Comparison of ENCODE assay signal across 27 cellular contexts in the genomic region with DNA sequence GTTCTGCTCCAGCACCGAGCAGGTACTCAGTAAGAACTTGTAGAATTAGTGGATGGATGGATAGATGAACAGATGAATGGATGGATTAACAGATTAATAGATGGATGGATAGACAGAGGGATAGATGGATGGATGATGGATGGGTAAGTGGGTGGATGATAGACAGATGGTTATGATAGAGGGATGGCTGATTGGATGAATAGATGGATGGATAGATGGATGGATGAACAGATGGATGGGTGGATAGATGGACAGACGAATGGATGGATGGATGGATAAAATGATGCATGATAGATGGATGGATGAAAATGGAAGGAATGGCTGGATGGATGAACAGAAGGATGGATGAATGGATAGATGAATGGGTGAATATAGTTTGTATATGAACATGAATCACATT. TPM values are rescaled to one million over a fixed set of nuclear protein-coding genes. Genes with fewer than 3 reads are reported as not detected.
"Had no signal": no experiment of that assay in that cellular context is flagged by ENCODE, and none has a peak within 500 bp of the region (broad histone marks: within the 10 kb centered on the region; RNA-seq: fewer than 3 reads in every experiment).

No MANE protein-coding gene starts in this region.

- H3K36me3 ChIP-seq: ascending aorta, breast epithelium, cardiac muscle cell, colonic mucosa, heart left ventricle had no signal

- H3K9me3 ChIP-seq: ascending aorta, breast epithelium, colonic mucosa, heart left ventricle had no signal

- DNase-seq: activated CD4-positive, alpha-beta memory T cell treated with anti-CD3 and anti-CD28 coated beads, Interleukin-2, amount 10 ng/mL, durations not matched to agents 7 days and 5 days; activated CD4-positive, alpha-beta T cell treated with anti-CD3 and anti-CD28 coated beads for 1 hour; activated CD4-positive, alpha-beta T cell treated with anti-CD3 and anti-CD28 coated beads for 4 hours; activated CD4-positive, alpha-beta T cell treated with anti-CD3 and anti-CD28 coated beads, Interleukin-2, amount 10 ng/mL, durations not matched to agents 7 days and 5 days; activated CD4-positive, alpha-beta T cell treated with anti-CD3 and anti-CD28 coated beads, Interleukin-2, amount 50 U/mL, for 4 hours; activated CD4-positive, CD25-positive, alpha-beta regulatory T cell; activated CD8-positive, alpha-beta memory T cell treated with anti-CD3 and anti-CD28 coated beads, Interleukin-2, amount 50 U/mL, for 48 hours; activated gamma-delta T cell; activated naive CD4-positive, alpha-beta T cell; activated naive CD4-positive, alpha-beta T cell treated with anti-CD3 and anti-CD28 coated beads, Interleukin-2, amount 10 ng/mL, durations not matched to agents 7 days and 5 days; activated naive CD8-positive, alpha-beta T cell treated with anti-CD3 and anti-CD28 coated beads, Interleukin-2, amount 10 ng/mL, durations not matched to agents 7 days and 5 days; activated T-cell treated with anti-CD3 and anti-CD28 coated beads for 4 hours; activated T-cell treated with anti-CD3 and anti-CD28 coated beads, Interleukin-2, amount 50 U/mL, for 24 hours; central memory CD4-positive, alpha-beta T cell; cerebellar nuclear complex; colonic mucosa; effector CD8-positive, alpha-beta T cell; glutamatergic neuron; hypothalamus; T1000 had no signal

- H3K4me3 ChIP-seq: ascending aorta, breast epithelium, cardiac muscle cell, colonic mucosa, heart left ventricle had no signal

- H3K4me1 ChIP-seq: breast epithelium, colonic mucosa had no signal

- H3K27me3 ChIP-seq: ascending aorta, breast epithelium, cardiac muscle cell, colonic mucosa, heart left ventricle had no signal

- H3K27ac ChIP-seq: ascending aorta, breast epithelium, cardiac muscle cell, colonic mucosa had no signal

- FAIRE-seq: endometrium, frontal cortex had no signal

RNA-seq across cellular contexts. Expression of a gene that starts 8.0 kb away (rescaled TPM):
- total RNA-seq: ascending aorta, epithelial cell of proximal tubule had no signal
